18 cellular contexts compared by ENCODE assay signal in the genomic region with DNA sequence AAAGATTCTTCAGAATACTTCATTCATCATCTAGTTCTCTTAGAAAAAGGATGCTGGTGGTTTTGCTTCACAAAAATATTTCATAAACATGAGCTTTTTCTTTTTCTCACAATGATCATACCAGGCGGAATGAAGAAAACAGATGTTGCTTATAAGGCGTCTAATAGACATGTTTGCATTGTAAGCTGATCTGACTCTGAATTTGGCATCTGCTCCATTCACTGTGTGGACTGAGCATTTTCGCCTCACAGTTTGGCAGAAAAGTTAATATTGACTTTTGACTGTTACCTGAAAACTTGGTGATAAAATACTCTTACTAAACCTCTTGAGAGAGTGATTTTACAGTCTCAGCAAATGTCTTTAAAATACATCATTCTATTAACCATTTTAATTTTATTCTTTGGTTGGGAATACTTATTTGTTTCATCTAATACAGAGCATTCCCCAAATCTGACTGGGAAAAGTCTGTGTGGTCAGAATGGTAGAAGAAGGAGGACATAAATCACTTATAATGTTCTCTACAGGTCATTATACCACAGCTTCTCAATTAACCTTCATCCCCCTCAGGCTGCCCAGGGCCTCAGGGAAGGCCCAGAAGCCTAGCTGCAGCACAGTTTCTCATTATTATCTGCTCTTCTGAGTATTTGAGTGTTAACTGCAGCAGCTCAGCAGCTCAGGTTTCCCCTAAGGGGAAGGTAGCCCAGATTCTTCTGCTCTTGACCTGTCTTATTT.
DNase-seq lines count a peak whose midpoint lies in the region; ATAC-seq and TF ChIP-seq lines count a peak whose summit lies in the region.
"Had no signal": no experiment of that assay in that cellular context is flagged by ENCODE, and none has a peak within 500 bp of the region (broad histone marks: within the 10 kb centered on the region; RNA-seq: fewer than 3 reads in every experiment).

No MANE protein-coding gene starts in this region.

- peaks cover 15 to 16% of the 10 kb centered on the region in 2 donors for H3K36me3 Mint-ChIP-seq in CD14-positive monocyte
- H3K36me3 Mint-ChIP-seq in activated CD4-positive, alpha-beta memory T cell treated with anti-CD3 and anti-CD28 coated beads, Interleukin-2, amount 10 ng/mL, durations not matched to agents 7 days and 5 days (ENCODE audit: low read depth): peaks cover 6% of the 10 kb centered on the region

- no peak overlapping the region for H3K27ac ChIP-seq in A673 (ENCODE audit: low read depth, low read length, poor library complexity, severe bottlenecking)
- H3K27ac ChIP-seq in fibroblast of lung (ENCODE audit: insufficient read depth, low read length): no peak overlapping the region
- H3K27ac ChIP-seq: A549, ascending aorta, heart right ventricle had no signal

- BruUV-seq in A673 (replicated peaks; lab: Mats Ljungman, UMichigan): no TSS peak

- H3K79me2 ChIP-seq in fibroblast of lung (ENCODE audit: control insufficient read depth, insufficient read depth, low read length): no peaks in the 10 kb centered on the region

- H3K36me3 ChIP-seq in A673 (ENCODE audit: insufficient read depth, low read length, poor library complexity, severe bottlenecking): no peaks in the 10 kb centered on the region
- no peaks in the 10 kb centered on the region for H3K36me3 ChIP-seq in fibroblast of lung (ENCODE audit: control insufficient read depth, insufficient read depth, low read length)

- H3K9me3 ChIP-seq in A673 (ENCODE audit: low read depth, low read length, poor library complexity, severe bottlenecking) (no peaks in the 10 kb centered on the region), fibroblast of lung (ENCODE audit: control insufficient read depth, insufficient read depth, low read depth, low read length) (no peaks in the 10 kb centered on the region)
- H3K9me3 ChIP-seq: A549, ascending aorta had no signal

- POLR2A ChIA-PET in A673 (lab: Charles Lee; ENCODE audit: low non-redundant PET): no interaction called here
- POLR2A ChIA-PET in activated CD4-positive, alpha-beta memory T cell treated with anti-CD3 and anti-CD28 coated beads, Interleukin-2, amount 10 ng/mL, durations not matched to agents 7 days and 5 days (lab: Charles Lee): no interaction called here

- intact Hi-C loops in A673 (cut with micrococcal nuclease; ENCODE audit: unreplicated experiment): no loop called here
- intact Hi-C loops in CD14-positive monocyte (cut with micrococcal nuclease): no loop called here

- H3K27ac Mint-ChIP-seq in CD14-positive monocyte: no peak overlapping the region
- H3K27ac Mint-ChIP-seq in activated CD4-positive, alpha-beta memory T cell treated with anti-CD3 and anti-CD28 coated beads, Interleukin-2, amount 10 ng/mL, durations not matched to agents 7 days and 5 days: no peak overlapping the region
- H3K27ac Mint-ChIP-seq: activated T-cell treated with anti-CD3 and anti-CD28 coated beads, Interleukin-2, amount 50 U/mL, for 24 hours had no signal

- CTCF ChIA-PET in A673 (lab: Charles Lee): no interaction called here
- CTCF ChIA-PET in activated CD4-positive, alpha-beta memory T cell treated with anti-CD3 and anti-CD28 coated beads, Interleukin-2, amount 10 ng/mL, durations not matched to agents 7 days and 5 days (lab: Charles Lee): no interaction called here

- H3K9me3 Mint-ChIP-seq in CD14-positive monocyte: peaks cover 0 to 5% (median 0%) of the 10 kb centered on the region in 7 donors
- no peaks in the 10 kb centered on the region for H3K9me3 Mint-ChIP-seq in activated CD4-positive, alpha-beta memory T cell treated with anti-CD3 and anti-CD28 coated beads, Interleukin-2, amount 10 ng/mL, durations not matched to agents 7 days and 5 days
- H3K9me3 Mint-ChIP-seq: activated T-cell treated with anti-CD3 and anti-CD28 coated beads, Interleukin-2, amount 50 U/mL, for 24 hours; effector memory CD8-positive, alpha-beta T cell had no signal

- H3K4me3 Mint-ChIP-seq in CD14-positive monocyte: no peak overlapping the region
- H3K4me3 Mint-ChIP-seq in activated CD4-positive, alpha-beta memory T cell treated with anti-CD3 and anti-CD28 coated beads, Interleukin-2, amount 10 ng/mL, durations not matched to agents 7 days and 5 days: no peak overlapping the region
- H3K4me3 Mint-ChIP-seq: activated T-cell treated with anti-CD3 and anti-CD28 coated beads, Interleukin-2, amount 50 U/mL, for 24 hours; effector memory CD8-positive, alpha-beta T cell had no signal

- no peak for ATAC-seq in GM21526 (IDR thresholded peaks at IDR 0.05; ENCODE audit: low FRiP score, unreplicated experiment)
- ATAC-seq: A549; activated CD4-positive, CD25-positive, alpha-beta regulatory T cell treated with anti-CD3 and anti-CD28 coated beads, Interleukin-2, amount 50 U/mL, for 24 hours; effector memory CD8-positive, alpha-beta T cell; heart right ventricle; SK-N-SH treated with all-trans-retinoic acid at 6 μM for 48 hours had no signal

- no peak overlapping the region for H3K4me2 ChIP-seq in fibroblast of lung (ENCODE audit: extremely low read depth, insufficient read depth, low read length)
- H3K4me2 ChIP-seq: A549 had no signal

- no peaks in the 10 kb centered on the region for H3K4me1 ChIP-seq in A673 (ENCODE audit: insufficient read depth, low read length, poor library complexity, severe bottlenecking)
- no peaks in the 10 kb centered on the region for H3K4me1 ChIP-seq in fibroblast of lung (ENCODE audit: control insufficient read depth, extremely low read depth, insufficient read depth, low read length)
- H3K4me1 ChIP-seq: A549, ascending aorta, heart right ventricle had no signal

- DNase-seq in A673 (ENCODE audit: low spot score) (peak; percentile 8), LNCaP clone FGC (ENCODE audit: low read depth) (peak; percentile 88), NCI-H345 treated with DMSO at 0.1 percent for 48 hours (lab: John Stamatoyannopoulos, UW; ENCODE audit: unreplicated experiment) (peak; percentile 37), fibroblast of lung (ENCODE audit: low read depth in 2 of 2) (peak; percentile 37 to 70), CD14-positive monocyte (ENCODE audit: low spot score) (no peak), hepatic stellate cell (ENCODE audit: low spot score) (no peak)
- no peak for DNase-seq in activated CD4-positive, alpha-beta memory T cell treated with anti-CD3 and anti-CD28 coated beads, Interleukin-2, amount 10 ng/mL, durations not matched to agents 7 days and 5 days
- DNase-seq: activated T-cell treated with anti-CD3 and anti-CD28 coated beads, Interleukin-2, amount 50 U/mL, for 24 hours; effector memory CD8-positive, alpha-beta T cell; H7; heart right ventricle; NK-92 treated with Interleukin-12 subunit alpha and Interleukin-12 subunit beta, amount 100 ng/mL, for 24 hours had no signal

- no peaks in the 10 kb centered on the region for H3K4me1 Mint-ChIP-seq in CD14-positive monocyte
- H3K4me1 Mint-ChIP-seq in activated CD4-positive, alpha-beta memory T cell treated with anti-CD3 and anti-CD28 coated beads, Interleukin-2, amount 10 ng/mL, durations not matched to agents 7 days and 5 days: no peaks in the 10 kb centered on the region

- H3K27me3 Mint-ChIP-seq in CD14-positive monocyte (ENCODE audit: low read depth in 3 of 3): peaks cover 0 to 2% (median 0%) of the 10 kb centered on the region in 3 donors
- no peaks in the 10 kb centered on the region for H3K27me3 Mint-ChIP-seq in activated CD4-positive, alpha-beta memory T cell treated with anti-CD3 and anti-CD28 coated beads, Interleukin-2, amount 10 ng/mL, durations not matched to agents 7 days and 5 days
- H3K27me3 Mint-ChIP-seq: activated T-cell treated with anti-CD3 and anti-CD28 coated beads, Interleukin-2, amount 50 U/mL, for 24 hours; effector memory CD8-positive, alpha-beta T cell had no signal

- H3K27me3 ChIP-seq in A673 (replicated peaks; ENCODE audit: insufficient read depth, low read depth, low read length, poor library complexity) (no peaks in the 10 kb centered on the region), fibroblast of lung (ENCODE audit: control insufficient read depth, insufficient read depth, low read length) (no peaks in the 10 kb centered on the region)
- H3K27me3 ChIP-seq: ascending aorta, heart right ventricle had no signal

- no peaks in the 10 kb centered on the region for H4K20me1 ChIP-seq in fibroblast of lung (ENCODE audit: control insufficient read depth, extremely low read depth, insufficient read depth, low read length)

- TF ChIP-seq CTCF in A673 (conservative IDR thresholded peaks at IDR 0.05; ENCODE audit: low read depth, low read length) (no peak), LNCaP clone FGC (IDR thresholded peaks at IDR 0.05; ENCODE audit: control insufficient read depth, extremely low read depth, insufficient read depth) (no peak), fibroblast of lung (conservative IDR thresholded peaks at IDR 0.05 in 1 of 2, IDR thresholded peaks at IDR 0.05 in 1 of 2; ENCODE audit: low read depth in 1 of 2, low read length in 2 of 2) (no peak), CD14-positive monocyte (IDR thresholded peaks at IDR 0.05) (no peak)

- H3K9ac ChIP-seq in fibroblast of lung (ENCODE audit: insufficient read depth, low read length): no peak overlapping the region

- H2AFZ ChIP-seq in fibroblast of lung (ENCODE audit: low read length): no peak overlapping the region

- no peak overlapping the region for H3K4me3 ChIP-seq in A673 (ENCODE audit: low read depth, low read length, poor library complexity, severe bottlenecking)
- no peak overlapping the region; the same call in 1 of the 2 replicates for H3K4me3 ChIP-seq in LNCaP clone FGC (ENCODE audit: low read depth, low read length)
- H3K4me3 ChIP-seq in fibroblast of lung (replicated peaks in 1 of 4; ENCODE audit: control extremely low read depth in 1 of 4, insufficient read depth in 1 of 4, low read depth in 3 of 4, low read length in 4 of 4): no peak overlapping the region
- H3K4me3 ChIP-seq: A549, ascending aorta, heart right ventricle, lung had no signal

Comparison
In these comparisons a context has a peak if more than half of its experiments do, and no peak if none do; other contexts are left out.
1. DNase-seq: peak in A673 (single experiment), LNCaP clone FGC (single experiment), NCI-H345 treated with DMSO at 0.1 percent for 48 hours (single experiment) and fibroblast of lung (2 of 2); none in CD14-positive monocyte (single experiment), activated CD4-positive, alpha-beta memory T cell treated with anti-CD3 and anti-CD28 coated beads, Interleukin-2, amount 10 ng/mL, durations not matched to agents 7 days and 5 days (single experiment) and hepatic stellate cell (single experiment).